Comparison of ENCODE assay signal across 16 cellular contexts in genomic region chr16:13426279-13426678, GRCh38.
DNase-seq lines count a peak whose midpoint lies in the region; ATAC-seq and TF ChIP-seq lines count a peak whose summit lies in the region.
"Had no signal": no experiment of that assay in that cellular context is flagged by ENCODE, and none has a peak within 500 bp of the region (broad histone marks: within the 10 kb centered on the region; RNA-seq: fewer than 3 reads in every experiment).

No MANE protein-coding gene starts in this region.

- H3K14ac ChIP-seq in H9 (ENCODE audit: insufficient read depth, low read length) = no peak overlapping the region

- H3K56ac ChIP-seq in H9 (ENCODE audit: insufficient read length, low read depth, low read length) = no peak overlapping the region

- no peaks in the 10 kb centered on the region for H3K27me3 ChIP-seq in DND-41 (ENCODE audit: insufficient read depth, low read length, poor library complexity)
- H3K27me3 ChIP-seq in H9 (ENCODE audit: insufficient read depth, low read length) = no peaks in the 10 kb centered on the region
- no peaks in the 10 kb centered on the region for H3K27me3 ChIP-seq in iPS DF 6.9 (ENCODE audit: control insufficient read depth, insufficient read depth, low read length)
- H3K27me3 ChIP-seq in heart left ventricle = peaks cover 0 to 4% (median 0%) of the 10 kb centered on the region in 9 donors

- no peak overlapping the region for H3K18ac ChIP-seq in H9 (ENCODE audit: insufficient read length, low read depth, low read length)

- H3K27ac ChIP-seq in DND-41 (ENCODE audit: low read length) (no peak overlapping the region), H9 (ENCODE audit: insufficient read length, low read depth, low read length) (no peak overlapping the region), iPS DF 6.9 (ENCODE audit: low read length) (no peak overlapping the region), heart left ventricle (no peak overlapping the region)
- H3K27ac ChIP-seq: GM23248, parathyroid adenoma had no signal

- no peaks in the 10 kb centered on the region for H3K23me2 ChIP-seq in H9 (ENCODE audit: insufficient read length, low read depth, low read length, poor library complexity, severe bottlenecking)

- ATAC-seq in DND-41 (ENCODE audit: insufficient read depth, low read depth) (no peak), heart left ventricle (no peak), HG03139 (IDR thresholded peaks at IDR 0.05; ENCODE audit: unreplicated experiment) (no peak)

- no peak overlapping the region for H4K8ac ChIP-seq in H9 (replicated peaks; ENCODE audit: insufficient read length, low read depth, low read length)

- no peak overlapping the region for H2BK15ac ChIP-seq in H9 (ENCODE audit: low read depth, low read length)

- H3K4me3 Mint-ChIP-seq in H9 = no peak overlapping the region
- H3K4me3 Mint-ChIP-seq in CD14-positive monocyte = peak overlapping the region in 1 of 2 donors; percentile 13

- H3K36me3 ChIP-seq in DND-41 (ENCODE audit: insufficient read depth, low read length) (no peaks in the 10 kb centered on the region), iPS DF 6.9 (ENCODE audit: control insufficient read depth, insufficient read depth, low read length) (no peaks in the 10 kb centered on the region), heart left ventricle (no peaks in the 10 kb centered on the region)

- H4K20me1 ChIP-seq in DND-41 (ENCODE audit: insufficient read depth, low read length) = no peaks in the 10 kb centered on the region
- no peaks in the 10 kb centered on the region for H4K20me1 ChIP-seq in H9 (ENCODE audit: control insufficient read depth, insufficient read depth, insufficient read length)

- no peak overlapping the region for H3K4me3 ChIP-seq in DND-41 (ENCODE audit: low read depth in 1 of 2, low read length in 2 of 2)
- H3K4me3 ChIP-seq in iPS DF 6.9 (ENCODE audit: low read length) = no peak overlapping the region
- no peak overlapping the region for H3K4me3 ChIP-seq in heart left ventricle
- H3K4me3 ChIP-seq: GM23248 had no signal

- no peak overlapping the region for H2BK20ac ChIP-seq in H9 (ENCODE audit: low read depth, low read length, poor library complexity, severe bottlenecking)

- H3K23ac ChIP-seq in H9 (ENCODE audit: insufficient read length, low read depth, low read length) = no peak overlapping the region

- H3K27ac Mint-ChIP-seq in H9 = no peak overlapping the region
- H3K27ac Mint-ChIP-seq in CD14-positive monocyte = no peak overlapping the region

- no peak overlapping the region for H4K91ac ChIP-seq in H9 (ENCODE audit: insufficient read length, low read depth, low read length)

- WGBS in H9 (ENCODE audit: extremely low coverage, insufficient read length, low lambda C conversion rate) = no CpG with 5 or more reads among the region's 5 CpGs
- WGBS in iPS DF 6.9 (ENCODE audit: insufficient coverage, insufficient read length) = no CpG with 5 or more reads among the region's 5 CpGs
- 58 to 63% (median 61%) methylated on average over 5 of the region's 5 CpGs for WGBS in heart left ventricle, 4 donors

- H3K9me3 ChIP-seq in DND-41 (ENCODE audit: insufficient read depth, low read length, severe bottlenecking) (no peaks in the 10 kb centered on the region), H9 (ENCODE audit: control insufficient read depth, low read depth, low read length) (no peaks in the 10 kb centered on the region), iPS DF 6.9 (ENCODE audit: control insufficient read depth, insufficient read depth, low read length) (no peaks in the 10 kb centered on the region), heart left ventricle (peaks cover 0 to 9% (median 0%) of the 10 kb centered on the region in 12 donors)

- no peak overlapping the region for H3K4me2 ChIP-seq in DND-41 (ENCODE audit: insufficient read depth, low read length)
- H3K4me2 ChIP-seq in H9 (ENCODE audit: insufficient read depth, insufficient read length, low read length) = no peak overlapping the region

- DNase-seq in DND-41 = peak; percentile 3
- peak; percentile 53 for DNase-seq in H9
- DNase-seq in RPMI8226 = peak; percentile 8
- peak; percentile 33 for DNase-seq in iPS DF 6.9 (ENCODE audit: low read depth, low spot score)
- no peak for DNase-seq in heart left ventricle
- DNase-seq in CD14-positive monocyte (ENCODE audit: low spot score) = no peak
- DNase-seq: activated CD4-positive, alpha-beta T cell treated with anti-CD3 and anti-CD28 coated beads, Interleukin-2, amount 50 U/mL, for 48 hours; amygdala; GM23248; NCI-H1417; NCI-H510A; SHP77; substantia nigra; T-helper 9 cell had no signal

- intact Hi-C loops in heart left ventricle (cut with DNase I) = no loop called here
- intact Hi-C loops in CD14-positive monocyte (cut with micrococcal nuclease) = no loop called here

- H2BK12ac ChIP-seq in H9 (ENCODE audit: insufficient read length, low read depth, low read length) = no peak overlapping the region

- no peak overlapping the region for H2AK5ac ChIP-seq in H9 (ENCODE audit: insufficient read length, low read length)

- H3K9ac ChIP-seq in DND-41 (ENCODE audit: low read depth, low read length) (no peak overlapping the region), H9 (ENCODE audit: extremely low read depth, insufficient read length, low read length) (no peak overlapping the region)
- H3K9ac ChIP-seq: GM23248, parathyroid adenoma had no signal

- H3K9me3 Mint-ChIP-seq in H9 = peaks cover 7 to 10% of the 10 kb centered on the region in 2 experiments; a peak in 3 of 5 replicates
- H3K9me3 Mint-ChIP-seq in CD14-positive monocyte = peaks cover 0 to 5% (median 3%) of the 10 kb centered on the region in 7 donors

- H3K79me1 ChIP-seq in H9 (ENCODE audit: insufficient read depth, low read depth, low read length, poor library complexity, severe bottlenecking) = no peaks in the 10 kb centered on the region

- TF ChIP-seq CTCF in DND-41 (IDR thresholded peaks at IDR 0.05; ENCODE audit: borderline replicate concordance, extremely low read depth, low read length, poor library complexity, severe bottlenecking) (peak; percentile 34), H9 (conservative IDR thresholded peaks at IDR 0.05) (peak; percentile 67), heart left ventricle (IDR thresholded peaks at IDR 0.05) (no peak), CD14-positive monocyte (IDR thresholded peaks at IDR 0.05) (no peak)

- H3K27me3 Mint-ChIP-seq in H9 (ENCODE audit: low read depth) (no peaks in the 10 kb centered on the region), CD14-positive monocyte (ENCODE audit: low read depth in 3 of 3) (no peaks in the 10 kb centered on the region)

- no peak overlapping the region for H2BK120ac ChIP-seq in H9 (ENCODE audit: low read depth, low read length, poor library complexity, severe bottlenecking)

- no peaks in the 10 kb centered on the region for H3K79me2 ChIP-seq in DND-41 (ENCODE audit: insufficient read depth, low read length)
- no peaks in the 10 kb centered on the region for H3K79me2 ChIP-seq in H9 (ENCODE audit: insufficient read depth, low read length)
- H3K79me2 ChIP-seq: parathyroid adenoma had no signal

- H3T11ph ChIP-seq in H9 (ENCODE audit: low read length) = no peak overlapping the region

- no peak overlapping the region for H3K4ac ChIP-seq in H9 (ENCODE audit: low read depth, low read length)

- H3K36me3 Mint-ChIP-seq in H9 (ENCODE audit: insufficient read depth in 1 of 3, low read depth in 3 of 3) (peaks cover 5 to 9% (median 8%) of the 10 kb centered on the region in 3 experiments; a peak in 5 of 7 replicates), CD14-positive monocyte (no peaks in the 10 kb centered on the region)

- H3K4me1 ChIP-seq in DND-41 (ENCODE audit: insufficient read depth, low read length) (no peaks in the 10 kb centered on the region), H9 (ENCODE audit: insufficient read depth, low read length) (no peaks in the 10 kb centered on the region), iPS DF 6.9 (ENCODE audit: control insufficient read depth, insufficient read depth, low read length) (no peaks in the 10 kb centered on the region), heart left ventricle (no peaks in the 10 kb centered on the region)

- H2AFZ ChIP-seq in DND-41 (ENCODE audit: low read depth, low read length) = no peak overlapping the region
- no peak overlapping the region for H2AFZ ChIP-seq in H9 (ENCODE audit: low read length)
- H2AFZ ChIP-seq: GM23248, parathyroid adenoma had no signal

- H4K5ac ChIP-seq in H9 (ENCODE audit: insufficient read length, low read depth, low read length) = no peak overlapping the region

- H3K4me1 Mint-ChIP-seq in H9 (peaks cover 8 to 26% of the 10 kb centered on the region in 2 experiments), CD14-positive monocyte (peaks cover 13% of the 10 kb centered on the region)

- no peak for TF ChIP-seq POLR2A in heart left ventricle (IDR thresholded peaks at IDR 0.05)

- H2BK5ac ChIP-seq in H9 (ENCODE audit: insufficient read length, low read length) = no peak overlapping the region

Comparison
In these comparisons a context has a peak if more than half of its experiments do, and no peak if none do; other contexts are left out.
1. DNase-seq: peak in DND-41 (single experiment), H9 (single experiment), RPMI8226 (single experiment) and iPS DF 6.9 (single experiment); none in heart left ventricle (0 of 5) and CD14-positive monocyte (single experiment).
2. CTCF ChIP-seq: peak in DND-41 (single experiment) and H9 (single experiment); none in heart left ventricle (0 of 12) and CD14-positive monocyte (single experiment).